ENCODE assay signal across 31 cellular contexts in the genomic region with DNA sequence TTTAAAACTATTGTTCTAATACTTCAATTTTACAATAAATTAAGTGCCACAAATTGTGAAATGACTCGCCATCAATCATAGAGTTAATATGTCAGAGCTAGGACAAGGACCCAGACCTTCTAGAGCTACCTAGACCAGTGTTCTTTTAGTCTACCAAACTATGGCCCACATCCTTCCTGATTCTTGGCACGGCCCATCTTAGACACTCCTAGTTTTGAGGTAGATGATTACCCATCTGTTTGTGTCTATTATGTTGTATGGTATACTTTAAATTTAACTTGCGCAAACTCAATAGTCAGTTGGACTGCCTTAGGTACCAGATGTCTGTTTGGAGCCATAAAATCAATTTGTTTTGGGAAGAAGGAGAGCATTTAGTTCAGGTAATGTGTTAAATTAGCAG. TPM values are rescaled to one million over a fixed set of nuclear protein-coding genes. Genes with fewer than 3 reads are reported as not detected.
"Had no signal": no experiment of that assay in that cellular context is flagged by ENCODE, and none has a peak within 500 bp of the region (broad histone marks: within the 10 kb centered on the region; RNA-seq: fewer than 3 reads in every experiment).

No MANE protein-coding gene starts in this region.

- H3K27me3 ChIP-seq: ascending aorta, breast epithelium, cardiac muscle cell, dorsolateral prefrontal cortex had no signal

- FAIRE-seq: frontal cortex had no signal

- H3K4me1 ChIP-seq: ascending aorta had no signal

- ATAC-seq: activated naive CD4-positive, alpha-beta T cell treated with anti-CD3 and anti-CD28 coated beads, Interleukin-2, amount 50 U/mL, for 72 hours; activated T-cell treated with anti-CD3 and anti-CD28 coated beads, Interleukin-2, amount 50 U/mL, for 72 hours; esophagus mucosa; T-helper 17 cell had no signal

- H3K27ac ChIP-seq: ascending aorta, breast epithelium, cardiac muscle cell, coronary artery, dorsolateral prefrontal cortex had no signal

- H3K36me3 ChIP-seq: breast epithelium had no signal

- H3K4me3 ChIP-seq: ascending aorta, breast epithelium, cardiac muscle cell, coronary artery, dorsolateral prefrontal cortex had no signal

- H3K9me3 ChIP-seq: ascending aorta, breast epithelium had no signal

- DNase-seq: activated CD4-positive, alpha-beta memory T cell treated with anti-CD3 and anti-CD28 coated beads, Interleukin-2, amount 10 ng/mL, durations not matched to agents 7 days and 5 days; activated CD4-positive, alpha-beta T cell treated with anti-CD3 and anti-CD28 coated beads for 1 hour; activated CD4-positive, alpha-beta T cell treated with anti-CD3 and anti-CD28 coated beads for 4 hours; activated CD4-positive, alpha-beta T cell treated with anti-CD3 and anti-CD28 coated beads, Interleukin-2, amount 10 ng/mL, durations not matched to agents 7 days and 5 days; activated CD4-positive, alpha-beta T cell treated with anti-CD3 and anti-CD28 coated beads, Interleukin-2, amount 50 U/mL, for 4 hours; activated CD4-positive, CD25-positive, alpha-beta regulatory T cell; activated CD8-positive, alpha-beta memory T cell treated with anti-CD3 and anti-CD28 coated beads, Interleukin-2, amount 50 U/mL, for 48 hours; activated gamma-delta T cell; activated naive CD4-positive, alpha-beta T cell; activated naive CD4-positive, alpha-beta T cell treated with anti-CD3 and anti-CD28 coated beads, Interleukin-2, amount 10 ng/mL, durations not matched to agents 7 days and 5 days; activated naive CD8-positive, alpha-beta T cell treated with anti-CD3 and anti-CD28 coated beads, Interleukin-2, amount 10 ng/mL, durations not matched to agents 7 days and 5 days; activated T-cell treated with anti-CD3 and anti-CD28 coated beads for 4 hours; activated T-cell treated with anti-CD3 and anti-CD28 coated beads, Interleukin-2, amount 50 U/mL, for 24 hours; activated T-cell treated with anti-CD3 and anti-CD28 coated beads, Interleukin-2, amount 50 U/mL, for 72 hours; central memory CD4-positive, alpha-beta T cell; cerebellar nuclear complex; dorsolateral prefrontal cortex; effector memory CD4-positive, alpha-beta T cell; endodermal cell; foreskin fibroblast; SW 1271; T-helper 1 cell; T-helper 17 cell; T1000 had no signal

RNA-seq across cellular contexts. Expression of a gene that starts 45.3 kb away (rescaled TPM):
- total RNA-seq: activated CD4-positive, alpha-beta T cell treated with anti-CD3 and anti-CD28 coated beads, Interleukin-2, amount 10 ng/mL, durations not matched to agents 7 days and 5 days; ascending aorta; frontal cortex; T-helper 17 cell had no signal
